ENCODE assay signal across 1 cellular context in genomic region chr12:111407371-111408115, GRCh38.
TF ChIP-seq lines count a peak whose summit lies in the region.

No MANE protein-coding gene starts in this region.

TF ChIP-seq in GM23338, 12 proteins besides CTCF, POLR2A, EP300 and RAD21 (continued from another document):
- TF ChIP-seq REST (IDR thresholded peaks at IDR 0.05; ENCODE audit: unreplicated experiment), result no peak
- TF ChIP-seq STAT1 (IDR thresholded peaks at IDR 0.05; ENCODE audit: unreplicated experiment), result no peak
- no peak for TF ChIP-seq EZH2 (IDR thresholded peaks at IDR 0.05; ENCODE audit: low read depth, unreplicated experiment)
